ENCODE assay signal across 9 cellular contexts in the genomic region with DNA sequence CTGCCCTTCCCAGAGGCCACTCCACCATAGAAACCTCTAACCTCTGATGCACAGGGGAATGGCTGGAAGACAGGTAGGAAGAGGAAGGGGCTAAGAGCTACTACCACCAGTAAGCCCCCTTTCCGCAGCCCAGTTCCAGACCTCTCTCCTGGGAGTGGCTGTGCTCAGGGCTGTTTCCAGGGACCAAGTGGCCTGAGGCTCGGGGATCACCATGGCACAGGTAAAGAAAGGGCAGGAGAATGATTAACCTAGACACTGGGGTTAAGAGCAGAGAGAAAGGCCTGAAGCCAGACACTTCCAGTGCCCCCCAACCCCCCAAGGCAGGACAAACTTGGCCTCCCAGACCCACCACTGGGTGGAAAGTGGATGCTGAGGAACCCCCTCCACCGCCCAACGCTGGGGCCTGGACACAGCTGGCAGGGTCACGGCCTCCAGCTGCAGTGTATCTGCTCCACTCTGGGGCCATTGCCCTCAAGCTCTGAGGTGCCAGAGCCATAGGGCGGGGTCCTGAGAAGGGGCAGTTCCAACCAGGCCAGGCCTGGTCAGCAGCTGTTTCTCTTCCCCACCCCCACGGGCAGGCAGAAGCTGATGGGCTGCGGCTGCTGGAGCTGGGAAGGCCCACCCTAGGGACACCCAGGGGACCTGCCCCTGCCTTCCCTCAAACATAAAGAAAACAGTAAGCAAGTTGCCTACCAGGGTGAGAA. TPM values are rescaled to one million over a fixed set of nuclear protein-coding genes. Genes with fewer than 3 reads are reported as not detected.
A peak's percentile ranks its signal among the peaks of the same experiment; 100 is the strongest.
DNase-seq lines count a peak whose midpoint lies in the region; ATAC-seq, FAIRE-seq and TF ChIP-seq lines count a peak whose summit lies in the region.
"Had no signal": no experiment of that assay in that cellular context is flagged by ENCODE, and none has a peak within 500 bp of the region (broad histone marks: within the 10 kb centered on the region; RNA-seq: fewer than 3 reads in every experiment).

No MANE protein-coding gene starts in this region.

- TF ChIP-seq EP300 in suprapubic skin (IDR thresholded peaks at IDR 0.05), result no peak

- no peaks in the 10 kb centered on the region for H3K27me3 Mint-ChIP-seq in activated naive CD4-positive, alpha-beta T cell treated with anti-CD3 and anti-CD28 coated beads for 36 hours (ENCODE audit: low read depth)

- H3K4me1 ChIP-seq in keratinocyte (ENCODE audit: control insufficient read depth, extremely low read depth, insufficient read depth, low read length), result peaks cover 58% of the 10 kb centered on the region
- peaks cover 68% of the 10 kb centered on the region for H3K4me1 ChIP-seq in suprapubic skin

- peaks cover 41% of the 10 kb centered on the region for H3K36me3 Mint-ChIP-seq in activated naive CD4-positive, alpha-beta T cell treated with anti-CD3 and anti-CD28 coated beads for 36 hours (ENCODE audit: low read depth)

- no peak for FAIRE-seq in keratinocyte (lab: Jason Lieb, UNC)

- H3K36me3 ChIP-seq in keratinocyte (ENCODE audit: control insufficient read depth in 2 of 2, extremely low read depth in 1 of 2, insufficient read depth in 2 of 2, low read length in 2 of 2), result peaks cover 39 to 41% of the 10 kb centered on the region in 2 experiments
- H3K36me3 ChIP-seq in suprapubic skin, result peaks cover 33% of the 10 kb centered on the region

- dilution Hi-C loops in keratinocyte (cut with MboI; ENCODE audit: extremely low pct_ligation_motif_present, low sequenced_read_pairs), result no loop called here

- H3K9me3 ChIP-seq in keratinocyte (ENCODE audit: control insufficient read depth, low read depth, low read length), result no peaks in the 10 kb centered on the region
- H3K9me3 ChIP-seq in suprapubic skin, result no peaks in the 10 kb centered on the region

- peak overlapping the region; percentile 91 for H3K4me3 Mint-ChIP-seq in activated naive CD4-positive, alpha-beta T cell treated with anti-CD3 and anti-CD28 coated beads for 36 hours

- H3K9ac ChIP-seq in keratinocyte (ENCODE audit: control insufficient read depth, extremely low read depth, insufficient read depth, low read length), result peak overlapping the region; percentile 100

- H3K27me3 ChIP-seq in keratinocyte (ENCODE audit: control insufficient read depth, extremely low read depth, insufficient read depth, low read length) (no peaks in the 10 kb centered on the region), suprapubic skin (no peaks in the 10 kb centered on the region)

- no peaks in the 10 kb centered on the region for H3K9me3 Mint-ChIP-seq in activated naive CD4-positive, alpha-beta T cell treated with anti-CD3 and anti-CD28 coated beads for 36 hours

- DNase-seq in activated naive CD4-positive, alpha-beta T cell treated with anti-CD3 and anti-CD28 coated beads for 36 hours, result peak; percentile 15
- no peak for DNase-seq in activated naive CD4-positive, alpha-beta T cell (lab: John Stamatoyannopoulos, UW)
- DNase-seq in keratinocyte (ENCODE audit: low read depth, low spot score) (no peak), suprapubic skin (ENCODE audit: low spot score in 2 of 2) (peak in 1 of 2 donors; percentile 89), superior temporal gyrus (ENCODE audit: extremely low spot score) (no peak)
- DNase-seq in effector CD8-positive, alpha-beta T cell (lab: John Stamatoyannopoulos, UW), result no peak

- no peak overlapping the region for H2AFZ ChIP-seq in keratinocyte (ENCODE audit: control insufficient read depth, low read length)

- H4K20me1 ChIP-seq in keratinocyte (ENCODE audit: control insufficient read depth, extremely low read depth, insufficient read depth, low read length), result peaks cover 27% of the 10 kb centered on the region

- CTCF ChIA-PET in activated naive CD4-positive, alpha-beta T cell treated with anti-CD3 and anti-CD28 coated beads for 36 hours (lab: Charles Lee), result interaction anchor here (0.7 to 6.0 kb wide), 7 partner anchors 12 to 156 kb away, joined by 3 to 41 read pairs (median 5); no protein-coding TSS in a partner anchor

- peak overlapping the region; percentile 84 for H3K4me2 ChIP-seq in keratinocyte (ENCODE audit: control insufficient read depth, extremely low read depth, insufficient read depth, low read depth, low read length)

- peaks cover 57% of the 10 kb centered on the region for H3K4me1 Mint-ChIP-seq in activated naive CD4-positive, alpha-beta T cell treated with anti-CD3 and anti-CD28 coated beads for 36 hours (ENCODE audit: low read depth)

- H3K4me3 ChIP-seq in keratinocyte (ENCODE audit: control insufficient read depth in 2 of 3, extremely low read depth in 1 of 3, insufficient read depth in 2 of 3, low read depth in 1 of 3, low read length in 3 of 3) (peak overlapping the region; percentile 79 to 94 (median 92)), suprapubic skin (peak overlapping the region; percentile 63)

- H3K9me1 ChIP-seq in keratinocyte (ENCODE audit: control insufficient read depth, extremely low read depth, insufficient read depth, low read length), result peaks cover 11% of the 10 kb centered on the region

- intact Hi-C loops in activated naive CD4-positive, alpha-beta T cell treated with anti-CD3 and anti-CD28 coated beads for 36 hours (cut with micrococcal nuclease), result loop anchor here (1.0 to 10.0 kb wide), 7 partner anchors 285 to 882 kb away; partner anchors contain the start of genes AIM2, CD84, DCAF8 and PEA15

- H3K79me2 ChIP-seq in keratinocyte (ENCODE audit: control insufficient read depth, insufficient read depth, low read length), result peaks cover 58% of the 10 kb centered on the region

- H3K27ac ChIP-seq in adipose tissue (ENCODE audit: low read depth, low read length) (peak overlapping the region; percentile 97), keratinocyte (ENCODE audit: control insufficient read depth, insufficient read depth, low read length) (peak overlapping the region; percentile 98), suprapubic skin (peak overlapping the region; percentile 94)

- no peak for TF ChIP-seq POLR2A in suprapubic skin (IDR thresholded peaks at IDR 0.05)

- H3K27ac Mint-ChIP-seq in activated naive CD4-positive, alpha-beta T cell treated with anti-CD3 and anti-CD28 coated beads for 36 hours, result peak overlapping the region; percentile 93

- WGBS in adipose tissue, 3 donors, result 19 to 30% (median 29%) methylated on average over 8 of the region's 8 CpGs
- 54% methylated on average over 3 of the region's 8 CpGs for WGBS in suprapubic skin

- TF ChIP-seq CTCF in keratinocyte (optimal IDR thresholded peaks at IDR 0.05 in 1 of 3, IDR thresholded peaks at IDR 0.05 in 1 of 3, conservative IDR thresholded peaks at IDR 0.05 in 1 of 3; ENCODE audit: extremely low read depth in 1 of 3, insufficient read depth in 2 of 3, low read length in 3 of 3), result no peak
- no peak for TF ChIP-seq CTCF in suprapubic skin (IDR thresholded peaks at IDR 0.05)

- no peak for ATAC-seq in HG02588 (IDR thresholded peaks at IDR 0.05; ENCODE audit: unreplicated experiment)

RNA-seq across cellular contexts. Expression of gene TAGLN2, which starts 2.7 kb away (rescaled TPM):
- total RNA-seq in activated naive CD4-positive, alpha-beta T cell treated with anti-CD3 and anti-CD28 coated beads for 36 hours, result 100 to 1,000 TPM; 453 to 454 TPM
- polyA plus RNA-seq in adipose tissue (100 to 1,000 TPM; 273 to 442 (median 340) TPM), keratinocyte (678 to 787 TPM (median 709 TPM) in 3 replicates)
- 1,035 TPM for polyA plus RNA-seq in keratinocyte (2011; ENCODE audit: low read depth)
- 759 and 902 TPM in 2 replicates for polyA plus RNA-seq in keratinocyte (2011; cell fraction: cytosol; rRNA removed)
- 491 and 579 TPM in 2 replicates for polyA plus RNA-seq in keratinocyte (2011; cell fraction: nucleus; rRNA removed)
- polyA plus RNA-seq in keratinocyte (2012; ENCODE audit: low replicate concordance), result 585 and 747 TPM in 2 replicates
- 343 to 569 TPM (median 417 TPM) in 3 replicates for polyA minus RNA-seq in keratinocyte
- 337 TPM for polyA minus RNA-seq in keratinocyte (2011; cell fraction: cytosol; rRNA and poly(A)+ RNA removed)
- 126 and 127 TPM in 2 replicates for polyA minus RNA-seq in keratinocyte (2011; cell fraction: nucleus; rRNA and poly(A)+ RNA removed)
- 100 to 1,000 TPM; 281 to 427 (median 338) TPM for total RNA-seq in suprapubic skin

RNA-seq across cellular contexts. Expression of gene CFAP45, which starts 22.7 kb away (rescaled TPM):
- 1 to 10 TPM; 2.1 to 2.6 TPM for total RNA-seq in activated naive CD4-positive, alpha-beta T cell treated with anti-CD3 and anti-CD28 coated beads for 36 hours
- polyA plus RNA-seq in adipose tissue (1 to 10 TPM in 1 of 3 donors, under 1 TPM in 1, not detected in 1; 0.33 to 1.1 TPM), keratinocyte (0.82 to 3.0 TPM (median 2.3 TPM) in 3 replicates)
- polyA plus RNA-seq in keratinocyte (2011; ENCODE audit: low read depth), result 2.4 TPM
- polyA plus RNA-seq in keratinocyte (2011; cell fraction: cytosol; rRNA removed), result 1.1 and 2.6 TPM in 2 replicates
- polyA plus RNA-seq in keratinocyte (2011; cell fraction: nucleus; rRNA removed), result 0.83 and 0.87 TPM in 2 replicates
- polyA plus RNA-seq in keratinocyte (2012; ENCODE audit: low replicate concordance), result 3.2 and 4.1 TPM in 2 replicates
- polyA minus RNA-seq in keratinocyte, result 0.42 TPM in 1 of 3 replicates, not detected in the others
- not detected for polyA minus RNA-seq in keratinocyte (2011; cell fraction: cytosol; rRNA and poly(A)+ RNA removed)
- 0.39 TPM in 1 of 2 replicates, not detected in the other for polyA minus RNA-seq in keratinocyte (2011; cell fraction: nucleus; rRNA and poly(A)+ RNA removed)
- 1 to 10 TPM in 3 of 4 donors, under 1 TPM in 1; 0.78 to 2.1 (median 1.6) TPM for total RNA-seq in suprapubic skin

RNA-seq across cellular contexts. Expression of gene IGSF9, which starts 22.8 kb away (rescaled TPM):
- total RNA-seq in activated naive CD4-positive, alpha-beta T cell treated with anti-CD3 and anti-CD28 coated beads for 36 hours, result not detected
- 1 to 10 TPM in 2 of 3 donors, under 1 TPM in 1; 0.56 to 1.6 (median 1.4) TPM for polyA plus RNA-seq in adipose tissue
- 4.2 to 6.0 TPM (median 5.8 TPM) in 3 replicates for polyA plus RNA-seq in keratinocyte
- polyA plus RNA-seq in keratinocyte (2011; ENCODE audit: low read depth), result 5.5 TPM
- polyA plus RNA-seq in keratinocyte (2011; cell fraction: cytosol; rRNA removed), result 1.5 and 2.8 TPM in 2 replicates
- 16.7 and 20.7 TPM in 2 replicates for polyA plus RNA-seq in keratinocyte (2011; cell fraction: nucleus; rRNA removed)
- polyA plus RNA-seq in keratinocyte (2012; ENCODE audit: low replicate concordance), result 6.9 and 11.6 TPM in 2 replicates
- polyA minus RNA-seq in keratinocyte, result 5.0 to 11.5 TPM (median 5.9 TPM) in 3 replicates
- polyA minus RNA-seq in keratinocyte (2011; cell fraction: cytosol; rRNA and poly(A)+ RNA removed), result 5.8 TPM
- polyA minus RNA-seq in keratinocyte (2011; cell fraction: nucleus; rRNA and poly(A)+ RNA removed), result 13.3 and 13.9 TPM in 2 replicates
- 10 to 100 TPM; 26.1 to 44.1 (median 28.4) TPM for total RNA-seq in suprapubic skin

RNA-seq across cellular contexts. Expression of gene SLAMF9, which starts 31.4 kb away (rescaled TPM):
- not detected for total RNA-seq in activated naive CD4-positive, alpha-beta T cell treated with anti-CD3 and anti-CD28 coated beads for 36 hours
- polyA plus RNA-seq in adipose tissue (under 1 TPM in 1 of 3 donors, not detected in 2; 0.12 TPM), keratinocyte (0.31 to 0.57 TPM (median 0.41 TPM) in 3 replicates)
- polyA plus RNA-seq in keratinocyte (2011; ENCODE audit: low read depth), result not detected
- polyA plus RNA-seq in keratinocyte (2011; cell fraction: cytosol; rRNA removed), result 0.30 and 0.38 TPM in 2 replicates
- not detected in 2 replicates for polyA plus RNA-seq in keratinocyte (2011; cell fraction: nucleus; rRNA removed)
- 0.42 and 0.47 TPM in 2 replicates for polyA plus RNA-seq in keratinocyte (2012; ENCODE audit: low replicate concordance)
- polyA minus RNA-seq in keratinocyte, result 0.30 TPM in 1 of 3 replicates, not detected in the others
- polyA minus RNA-seq in keratinocyte (2011; cell fraction: cytosol; rRNA and poly(A)+ RNA removed), result not detected
- polyA minus RNA-seq in keratinocyte (2011; cell fraction: nucleus; rRNA and poly(A)+ RNA removed), result not detected in 2 replicates
- not detected for total RNA-seq in suprapubic skin
- total RNA-seq: glomerular endothelial cell had no signal

Comparison
In these comparisons a context has a peak if more than half of its experiments do, and no peak if none do; other contexts are left out.
1. RNA of gene IGSF9, which starts 22.8 kb away (total RNA-seq): 26.1 to 44.1 TPM in suprapubic skin; not detected in activated naive CD4-positive, alpha-beta T cell treated with anti-CD3 and anti-CD28 coated beads for 36 hours; every median in the first group is over 10 times any median in the second.
2. Peak in every context shown above with its lines, with median percentiles within 50 percentile points of each other: H3K27ac ChIP-seq.